8 cellular contexts compared by ENCODE assay signal in the genomic region with DNA sequence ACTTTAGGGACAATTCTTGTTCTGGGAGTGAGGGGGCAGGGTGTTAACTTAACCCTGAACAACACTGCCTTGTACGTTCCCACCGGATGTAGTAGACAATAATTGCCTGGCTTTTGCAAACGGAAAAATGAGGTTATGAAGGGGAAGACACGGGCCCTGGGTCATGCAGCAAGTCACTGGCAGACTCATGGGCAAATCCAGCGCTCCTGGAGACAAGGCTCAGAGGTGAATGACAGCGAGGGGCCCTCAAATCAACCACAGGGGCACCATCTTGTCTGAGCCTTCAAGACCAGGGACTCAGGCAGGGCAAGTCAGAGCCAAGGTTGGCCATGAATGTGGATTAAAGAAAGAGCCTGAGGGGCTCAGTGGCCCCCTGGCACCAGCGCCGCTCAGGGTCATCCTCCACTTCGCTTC. TPM values are rescaled to one million over a fixed set of nuclear protein-coding genes. Genes with fewer than 3 reads are reported as not detected.
DNase-seq lines count a peak whose midpoint lies in the region; ATAC-seq and TF ChIP-seq lines count a peak whose summit lies in the region.

No MANE protein-coding gene starts in this region.

- ATAC-seq in GM21576 (IDR thresholded peaks at IDR 0.05; ENCODE audit: unreplicated experiment), result no peak

- peak overlapping the region; percentile 99 for H3K27ac Mint-ChIP-seq in HFFc6

- DNase-seq in HFFc6 (no peak), fibroblast of villous mesenchyme (ENCODE audit: low read depth) (no peak), RPMI8226 (no peak), pons (ENCODE audit: low spot score) (no peak), NCI-H524 (lab: John Stamatoyannopoulos, UW) (no peak)
- DNase-seq in stimulated activated CD4-positive, alpha-beta T cell treated with anti-CD3 and anti-CD28 coated beads, Interleukin-4, amount 100 ng/mL, for 24 hours, result peak; percentile 59

- TF ChIP-seq CTCF in HFFc6 (IDR thresholded peaks at IDR 0.05) (no peak), WI38 (IDR thresholded peaks at IDR 0.05; ENCODE audit: low read depth, low read length) (no peak), fibroblast of villous mesenchyme (IDR thresholded peaks at IDR 0.05; ENCODE audit: insufficient read depth, low read depth, low read length) (no peak)

- H3K36me3 Mint-ChIP-seq in HFFc6 (ENCODE audit: low read depth), result peaks cover 30% of the 10 kb centered on the region

- peaks cover 58% of the 10 kb centered on the region for H3K4me1 Mint-ChIP-seq in HFFc6 (ENCODE audit: low read depth)

- H3K4me3 Mint-ChIP-seq in HFFc6, result peak overlapping the region; percentile 100

- H3K4me3 ChIP-seq in WI38 (ENCODE audit: low read depth, low read length), result peak overlapping the region; percentile 98
- H3K4me3 ChIP-seq in fibroblast of villous mesenchyme (ENCODE audit: low read depth, low read length), result peak overlapping the region; percentile 82

- H3K9me3 Mint-ChIP-seq in HFFc6, result peaks cover 15% of the 10 kb centered on the region

- H3K27me3 Mint-ChIP-seq in HFFc6 (ENCODE audit: insufficient read depth), result peaks cover 15% of the 10 kb centered on the region

RNA-seq across cellular contexts. Expression of a gene that starts 2.8 kb away (rescaled TPM):
- total RNA-seq in HFFc6 (2021; fragmentation: NEBNext Ultra II Directional; extraction: Animal tissue kit (Norgen Biotek cat#: 25700)), result 10 to 100 TPM; 31.6 to 37.6 (median 33.1) TPM
- 34.1 and 41.6 TPM in 2 replicates for total RNA-seq in fibroblast of villous mesenchyme

RNA-seq across cellular contexts. Expression of a gene that starts 49.4 kb away (rescaled TPM):
- total RNA-seq in HFFc6 (2021; fragmentation: NEBNext Ultra II Directional; extraction: Animal tissue kit (Norgen Biotek cat#: 25700)), result not detected
- not detected in 2 replicates for total RNA-seq in fibroblast of villous mesenchyme
